ENCODE assay signal across 8 cellular contexts in genomic region chr3:104291878-104292277, GRCh38.
A peak's percentile ranks its signal among the peaks of the same experiment; 100 is the strongest.
DNase-seq lines count a peak whose midpoint lies in the region; ATAC-seq and TF ChIP-seq lines count a peak whose summit lies in the region.

No MANE protein-coding gene starts in this region.

- H3K4me3 Mint-ChIP-seq in activated CD4-positive, alpha-beta T cell treated with anti-CD3 and anti-CD28 coated beads for 36 hours: no peak overlapping the region

- H3K36me3 ChIP-seq in KOPT-K1 (ENCODE audit: insufficient read depth, low read length): no peaks in the 10 kb centered on the region
- H3K36me3 ChIP-seq in endocrine pancreas (ENCODE audit: control insufficient read depth, insufficient read depth, low read length): no peaks in the 10 kb centered on the region
- H3K36me3 ChIP-seq in uterus: no peaks in the 10 kb centered on the region

- H3K4me1 ChIP-seq in endocrine pancreas (ENCODE audit: control insufficient read depth, insufficient read depth, low read length) (no peaks in the 10 kb centered on the region), uterus (no peaks in the 10 kb centered on the region)

- H3K4me1 Mint-ChIP-seq in activated CD4-positive, alpha-beta T cell treated with anti-CD3 and anti-CD28 coated beads for 36 hours: peaks cover 6% of the 10 kb centered on the region

- H3K9me3 Mint-ChIP-seq in activated CD4-positive, alpha-beta T cell treated with anti-CD3 and anti-CD28 coated beads for 36 hours (ENCODE audit: low read depth): peaks cover 2% of the 10 kb centered on the region

- TF ChIP-seq POLR2A in uterus (IDR thresholded peaks at IDR 0.05): no peak

- H3K9me3 ChIP-seq in AG04450 (ENCODE audit: control insufficient read depth, insufficient read depth, low read length) (peaks cover 4% of the 10 kb centered on the region; the same call in 1 of the 2 replicates), KOPT-K1 (ENCODE audit: insufficient read depth, low read length, poor library complexity, severe bottlenecking) (peaks cover 9% of the 10 kb centered on the region), endocrine pancreas (ENCODE audit: control insufficient read depth, low read length) (no peaks in the 10 kb centered on the region), uterus (no peaks in the 10 kb centered on the region)

- POLR2A ChIA-PET in AG04450 (lab: Yijun Ruan, JAX): no interaction called here
- POLR2A ChIA-PET in activated CD4-positive, alpha-beta T cell treated with anti-CD3 and anti-CD28 coated beads for 36 hours (lab: Charles Lee): no interaction called here

- intact Hi-C loops in activated CD4-positive, alpha-beta T cell treated with anti-CD3 and anti-CD28 coated beads for 36 hours (cut with DNase I, micrococcal nuclease): no loop called here
- intact Hi-C loops in uterus (cut with DNase I; ENCODE audit: low total_unique reads): no loop called here

- DNase-seq in AG04450 (ENCODE audit: low read depth, low spot score) (no peak), foreskin melanocyte (no peak), uterus (no peak)
- DNase-seq in activated CD4-positive, alpha-beta T cell treated with anti-CD3 and anti-CD28 coated beads for 48 hours: no peak
- DNase-seq in activated CD4-positive, alpha-beta T cell treated with anti-CD3 and anti-CD28 coated beads for 36 hours: no peak

- no peaks in the 10 kb centered on the region for H3K36me3 Mint-ChIP-seq in activated CD4-positive, alpha-beta T cell treated with anti-CD3 and anti-CD28 coated beads for 36 hours (ENCODE audit: low read depth)

- no peak overlapping the region for H3K9ac ChIP-seq in endocrine pancreas (ENCODE audit: control insufficient read depth, insufficient read depth, low read length)

- no peak overlapping the region for H3K27ac Mint-ChIP-seq in activated CD4-positive, alpha-beta T cell treated with anti-CD3 and anti-CD28 coated beads for 36 hours

- H3K27me3 ChIP-seq in AG04450 (ENCODE audit: control insufficient read depth, insufficient read depth, low read length) (no peaks in the 10 kb centered on the region), endocrine pancreas (ENCODE audit: control insufficient read depth, insufficient read depth, low read length) (no peaks in the 10 kb centered on the region), uterus (no peaks in the 10 kb centered on the region)

- CTCF ChIA-PET in AG04450 (lab: Charles Lee): interaction anchor here (1.9 kb wide), 1 partner anchor 19 kb away, joined by 4 read pairs; no protein-coding TSS in a partner anchor
- CTCF ChIA-PET in activated CD4-positive, alpha-beta T cell treated with anti-CD3 and anti-CD28 coated beads for 36 hours (lab: Charles Lee): no interaction called here

- H3K4me3 ChIP-seq in AG04450 (ENCODE audit: low read depth, low read length) (peak overlapping the region; percentile 34), endocrine pancreas (ENCODE audit: control insufficient read depth, insufficient read depth, low read length) (peak overlapping the region; percentile 58), uterus (peak overlapping the region in 1 of 2 donors; percentile 2)

- peak; percentile 28 for ATAC-seq in GM19463 (IDR thresholded peaks at IDR 0.05; ENCODE audit: unreplicated experiment)
- ATAC-seq in activated CD4-positive, alpha-beta T cell treated with anti-CD3 and anti-CD28 coated beads for 36 hours: no peak

- H3K27me3 Mint-ChIP-seq in activated CD4-positive, alpha-beta T cell treated with anti-CD3 and anti-CD28 coated beads for 36 hours: no peaks in the 10 kb centered on the region

- H3K27ac ChIP-seq in AG04450 (ENCODE audit: low read depth, low read length) (no peak overlapping the region), KOPT-K1 (ENCODE audit: low read depth, low read length, poor library complexity, severe bottlenecking) (peak overlapping the region; percentile 65), uterus (peak overlapping the region in 1 of 2 donors; percentile 8)

- no peak for TF ChIP-seq CTCF in AG04450 (IDR thresholded peaks at IDR 0.05; ENCODE audit: low read depth, low read length)
- no peak for TF ChIP-seq CTCF in uterus (IDR thresholded peaks at IDR 0.05)
